ENCODE assay signal across 19 cellular contexts in the genomic region with DNA sequence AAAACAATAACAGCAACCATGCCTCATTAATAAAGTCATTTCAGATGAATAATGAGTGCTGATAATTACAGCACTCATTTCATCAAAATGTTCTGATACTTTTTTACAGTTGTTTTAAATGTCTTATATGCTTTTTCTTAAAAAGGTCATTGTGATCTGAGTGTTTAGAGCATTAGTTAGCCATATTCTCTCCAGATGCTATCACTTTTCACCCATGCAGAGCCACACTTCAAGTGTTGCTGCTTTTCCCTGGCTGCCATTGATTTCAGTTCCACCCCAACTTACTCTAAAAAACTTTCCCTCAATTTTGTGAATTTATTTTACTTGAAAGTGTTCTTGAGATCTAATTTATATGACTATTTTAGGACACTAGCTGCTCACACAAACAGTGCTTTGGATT.
"Had no signal": no experiment of that assay in that cellular context is flagged by ENCODE, and none has a peak within 500 bp of the region (broad histone marks: within the 10 kb centered on the region; RNA-seq: fewer than 3 reads in every experiment).

No MANE protein-coding gene starts in this region.

- H3K4me3 Mint-ChIP-seq: natural killer cell, neural crest cell had no signal

- H3K4me1 Mint-ChIP-seq: natural killer cell, neural crest cell had no signal

- H3K27ac Mint-ChIP-seq: natural killer cell had no signal

- DNase-seq: cortex of kidney; dorsolateral prefrontal cortex; effector CD8-positive, alpha-beta T cell; gastrocnemius medialis; heart right ventricle; islet precursor cell; mammary epithelial cell; natural killer cell; posterior cingulate gyrus; right cardiac atrium; stimulated activated CD4-positive, alpha-beta T cell treated with anti-CD3 and anti-CD28 coated beads, Interleukin-4, amount 100 ng/mL, for 1 hour; stimulated activated naive CD4-positive, alpha-beta T cell; stomach; substantia nigra; transverse colon had no signal

- H3K9me3 ChIP-seq: gastrocnemius medialis, heart right ventricle, stomach, thoracic aorta had no signal

- ATAC-seq: esophagus mucosa, gastrocnemius medialis, heart right ventricle, left lobe of liver, natural killer cell, right cardiac atrium had no signal

- H3K4me3 ChIP-seq: dorsolateral prefrontal cortex, gastrocnemius medialis, heart right ventricle, stomach, thoracic aorta, transverse colon had no signal

- H3K27me3 ChIP-seq: dorsolateral prefrontal cortex, gastrocnemius medialis, heart right ventricle, stomach, transverse colon had no signal

- H3K4me1 ChIP-seq: gastrocnemius medialis, heart right ventricle, stomach, transverse colon had no signal

- H3K27ac ChIP-seq: gastrocnemius medialis, heart right ventricle, stomach, thoracic aorta, transverse colon had no signal
